ENCODE assay signal across 8 cellular contexts in the genomic region with DNA sequence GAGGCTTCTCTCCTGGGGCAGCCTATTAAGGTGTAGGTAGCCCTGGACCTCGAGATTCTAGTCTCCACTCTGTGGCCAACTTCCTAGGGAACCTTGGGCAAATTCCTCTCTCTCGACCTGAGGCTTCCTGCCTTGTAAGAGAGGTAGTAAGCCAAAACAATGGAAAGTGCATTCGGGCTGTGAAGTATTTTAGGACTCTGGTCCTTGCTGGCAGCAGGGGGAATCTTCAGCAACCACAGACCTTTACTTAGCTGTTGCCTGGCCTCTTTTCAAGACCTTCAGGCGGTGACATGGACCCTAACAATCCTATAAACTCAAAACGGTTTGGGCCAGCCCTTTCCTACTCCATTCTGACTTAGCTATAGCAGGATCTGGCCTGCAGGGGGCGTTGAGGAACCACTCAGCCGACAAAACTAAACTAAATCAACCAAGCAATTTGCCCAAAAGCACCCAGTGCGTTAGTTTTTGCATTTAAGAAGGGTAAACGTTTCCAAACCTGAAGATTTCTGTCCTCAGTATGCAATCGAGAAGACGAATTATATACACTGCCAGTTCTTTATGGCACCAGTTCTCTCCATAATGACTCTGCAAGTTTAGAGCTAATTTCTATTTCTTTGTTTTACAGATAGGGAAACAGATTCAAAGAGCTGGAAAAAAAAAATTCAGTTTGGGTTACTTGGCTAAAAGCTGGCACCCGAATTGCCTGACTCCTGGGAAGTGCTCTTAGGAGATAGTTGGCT. TPM values are rescaled to one million over a fixed set of nuclear protein-coding genes. Genes with fewer than 3 reads are reported as not detected.
DNase-seq lines count a peak whose midpoint lies in the region; ATAC-seq, FAIRE-seq and TF ChIP-seq lines count a peak whose summit lies in the region.

No MANE protein-coding gene starts in this region.

- no peak for TF ChIP-seq POLR2A in spleen (IDR thresholded peaks at IDR 0.05)

- 1 to 3% (median 2%) methylated on average over 12 of the region's 12 CpGs for WGBS in spleen, 5 donors

- intact Hi-C loops in spleen (cut with DNase I; ENCODE audit: low total_unique reads): no loop called here

- TF ChIP-seq CTCF in WI38 (IDR thresholded peaks at IDR 0.05; ENCODE audit: low read depth, low read length) (peak; percentile 91), spleen (IDR thresholded peaks at IDR 0.05 in 8 of 11, conservative IDR thresholded peaks at IDR 0.05 in 3 of 11) (peak; percentile 79 to 97 (median 94))

- H3K27me3 ChIP-seq in spleen (replicated peaks in 1 of 7): no peaks in the 10 kb centered on the region

- peak; percentile 86 for FAIRE-seq in islet of Langerhans (lab: Jason Lieb, UNC)

- 0 out of 2 replicates have a peak overlapping the region, but pooled peaks have one; percentile 0 for H3K4me3 ChIP-seq in WI38 (ENCODE audit: low read depth, low read length)
- H3K4me3 ChIP-seq in spleen: peak overlapping the region in 2 of 8 donors; percentile 10 to 73

- H3K27ac ChIP-seq in caudate nucleus (ENCODE audit: low read depth, low read length) (peak overlapping the region; percentile 93), spleen (peak overlapping the region; percentile 84 to 97 (median 92))

- no peaks in the 10 kb centered on the region for H3K36me3 ChIP-seq in spleen

- H3K4me1 ChIP-seq in spleen: peaks cover 49 to 76% (median 64%) of the 10 kb centered on the region in 6 donors

- peak; percentile 75 to 84 for DNase-seq in AML-193 (lab: John Stamatoyannopoulos, UW)
- DNase-seq in NCI-H2196 (lab: John Stamatoyannopoulos, UW; ENCODE audit: unreplicated experiment): peak; percentile 82
- peak in 56 of 61 donors; percentile 10 to 89 (median 50) for DNase-seq in caudate nucleus (lab: John Stamatoyannopoulos, UW)
- peak; percentile 91 for DNase-seq in spleen

- peak; percentile 35 for ATAC-seq in GM21528 (IDR thresholded peaks at IDR 0.05; ENCODE audit: low FRiP score, unreplicated experiment)
- no peak for ATAC-seq in GM19467 (IDR thresholded peaks at IDR 0.05; ENCODE audit: unreplicated experiment)

- H3K9me3 ChIP-seq in spleen: no peaks in the 10 kb centered on the region

RNA-seq across cellular contexts. Expression of gene SESN2, which starts 10.9 kb away (rescaled TPM):
- total RNA-seq in spleen: 10 to 100 TPM in 2 of 7 donors, 1 to 10 TPM in 5; 7.4 to 16.7 (median 8.6) TPM
- polyA plus RNA-seq in spleen: 1 to 10 TPM; 2.4 to 5.0 (median 3.3) TPM

RNA-seq across cellular contexts. Expression of gene ATP5IF1, which starts 12.5 kb away (rescaled TPM):
- total RNA-seq in spleen: 100 to 1,000 TPM in 3 of 7 donors, 10 to 100 TPM in 4; 75.4 to 231 (median 97.1) TPM
- 100 to 1,000 TPM; 340 to 411 (median 378) TPM for polyA plus RNA-seq in spleen

RNA-seq across cellular contexts. Expression of gene DNAJC8, which starts 15.6 kb away (rescaled TPM):
- total RNA-seq in spleen: 10 to 100 TPM; 52.0 to 71.0 (median 60.8) TPM
- polyA plus RNA-seq in spleen: 10 to 100 TPM; 63.8 to 95.9 (median 92.8) TPM
